Comparison of ENCODE assay signal across 8 cellular contexts in the genomic region with DNA sequence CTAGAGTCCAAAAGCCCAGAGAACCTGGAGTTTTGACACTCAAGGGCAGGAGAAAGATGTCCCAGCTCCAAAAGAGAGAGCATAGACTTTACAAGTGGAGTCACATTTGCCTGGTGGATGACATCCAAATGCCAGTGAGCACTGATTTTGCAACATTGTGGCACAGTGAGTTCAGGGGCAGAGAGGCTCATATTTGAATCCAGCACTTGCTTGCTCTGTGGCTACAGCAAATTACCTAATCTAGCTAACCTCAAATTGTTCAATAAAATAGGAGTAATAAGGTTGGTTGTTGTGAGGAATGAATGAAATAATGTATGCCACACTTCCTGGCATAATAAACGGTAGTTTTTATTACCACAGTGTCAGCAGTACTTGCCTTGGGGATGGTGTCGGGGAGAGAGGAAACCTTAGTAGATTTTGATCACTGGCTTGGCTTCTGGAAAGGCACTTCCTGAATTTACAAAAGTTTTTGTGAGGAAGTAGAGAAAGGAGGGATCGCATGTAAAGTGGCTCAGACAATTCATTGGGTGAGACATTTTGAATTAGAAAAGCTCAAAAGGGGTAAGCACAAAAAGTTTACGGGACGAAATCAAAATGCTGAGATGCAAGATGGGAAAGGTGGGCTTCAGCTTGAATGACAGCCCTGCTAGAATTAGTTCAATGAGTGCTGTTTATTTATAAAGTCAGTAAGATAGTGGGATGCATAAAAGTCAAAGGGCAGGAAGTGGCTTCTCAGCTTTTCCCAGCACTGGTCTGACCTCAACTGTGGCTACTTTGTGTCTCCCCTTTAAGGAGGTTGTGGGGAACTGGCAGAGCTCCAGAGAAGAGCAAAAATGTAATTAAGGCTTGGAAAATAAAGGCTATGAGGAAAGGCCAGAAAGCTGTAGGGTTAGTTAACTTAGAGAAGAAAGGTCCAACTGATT.
DNase-seq lines count a peak whose midpoint lies in the region; ATAC-seq and TF ChIP-seq lines count a peak whose summit lies in the region.

No MANE protein-coding gene starts in this region.

- H3K27me3 Mint-ChIP-seq in activated T-cell treated with anti-CD3 and anti-CD28 coated beads, Interleukin-2, amount 50 U/mL, for 24 hours = no peaks in the 10 kb centered on the region

- in situ Hi-C loops in transverse colon (cut with MboI; ENCODE audit: low pct_ligation_motif_present in 1 of 4, low pct_unique_long_range_greater_than_20kb in 1 of 4, low sequenced_read_pairs in 3 of 4) = loop anchor here in 1 of 4 donors (25.0 kb wide), 1 partner anchor 400 kb away; a partner anchor contains a TSS

- H3K4me1 ChIP-seq in adipocyte (ENCODE audit: control insufficient read depth, insufficient read depth, low read length) (peaks cover 14% of the 10 kb centered on the region), liver (ENCODE audit: control insufficient read depth in 4 of 4, insufficient read depth in 4 of 4, low read length in 3 of 4) (peaks cover 8 to 37% (median 29%) of the 10 kb centered on the region in 4 donors), transverse colon (peaks cover 14 to 18% (median 18%) of the 10 kb centered on the region in 4 donors)

- TF ChIP-seq RAD21 in liver (IDR thresholded peaks at IDR 0.05) = peak; percentile 53 to 70

- H3K36me3 Mint-ChIP-seq in activated T-cell treated with anti-CD3 and anti-CD28 coated beads, Interleukin-2, amount 50 U/mL, for 24 hours (ENCODE audit: low read depth) = no peaks in the 10 kb centered on the region

- peak overlapping the region; percentile 8 to 19 for H3K27ac ChIP-seq in liver (ENCODE audit: low read depth in 1 of 2, low read length in 2 of 2)
- H3K27ac ChIP-seq in transverse colon = peak overlapping the region; percentile 33 to 75 (median 53)

- DNase-seq in activated T-cell treated with anti-CD3 and anti-CD28 coated beads, Interleukin-2, amount 50 U/mL, for 24 hours = no peak
- DNase-seq in activated T-cell treated with anti-CD3 and anti-CD28 coated beads for 4 hours = no peak
- DNase-seq in adipocyte (ENCODE audit: low read depth) = peak; percentile 79
- DNase-seq in transverse colon = peak; percentile 41

- H3K4me3 ChIP-seq in adipocyte (ENCODE audit: low read length) (no peak overlapping the region), liver (ENCODE audit: low read depth in 1 of 3, low read length in 3 of 3) (no peak overlapping the region), transverse colon (no peak overlapping the region)

- intact Hi-C loops in transverse colon (cut with DNase I; ENCODE audit: low total_unique reads) = no loop called here

- H3K9me3 Mint-ChIP-seq in activated T-cell treated with anti-CD3 and anti-CD28 coated beads, Interleukin-2, amount 50 U/mL, for 24 hours = no peaks in the 10 kb centered on the region

- H3K9ac ChIP-seq in adipocyte (ENCODE audit: low read length) = no peak overlapping the region
- H3K9ac ChIP-seq in liver (ENCODE audit: low read depth in 1 of 2, low read length in 2 of 2) = no peak overlapping the region

- no peak for ATAC-seq in GM21515 (IDR thresholded peaks at IDR 0.05; ENCODE audit: unreplicated experiment)
- no peak for ATAC-seq in GM19455 (IDR thresholded peaks at IDR 0.05; ENCODE audit: unreplicated experiment)
- no peak for ATAC-seq in HG02981 (IDR thresholded peaks at IDR 0.05; ENCODE audit: unreplicated experiment)

- H3K27ac Mint-ChIP-seq in activated T-cell treated with anti-CD3 and anti-CD28 coated beads, Interleukin-2, amount 50 U/mL, for 24 hours = peak overlapping the region; percentile 15

- H3K4me1 Mint-ChIP-seq in activated T-cell treated with anti-CD3 and anti-CD28 coated beads, Interleukin-2, amount 50 U/mL, for 24 hours (ENCODE audit: low read depth) = peaks cover 27% of the 10 kb centered on the region

- TF ChIP-seq EP300 in transverse colon (IDR thresholded peaks at IDR 0.05; ENCODE audit: low read depth) = no peak

- H3K9me3 ChIP-seq in adipocyte (ENCODE audit: control insufficient read depth, low read length) = no peaks in the 10 kb centered on the region
- no peaks in the 10 kb centered on the region for H3K9me3 ChIP-seq in liver (ENCODE audit: control insufficient read depth in 4 of 4, low read length in 3 of 4)
- no peaks in the 10 kb centered on the region for H3K9me3 ChIP-seq in transverse colon

- no peak for TF ChIP-seq POLR2A in transverse colon (IDR thresholded peaks at IDR 0.05)

- H3K27me3 ChIP-seq in adipocyte (replicated peaks; ENCODE audit: control insufficient read depth, insufficient read depth, low read length) (no peaks in the 10 kb centered on the region), liver (ENCODE audit: control insufficient read depth in 4 of 4, insufficient read depth in 4 of 4, low read length in 3 of 4) (no peaks in the 10 kb centered on the region), transverse colon (no peaks in the 10 kb centered on the region)

- H3K36me3 ChIP-seq in adipocyte (ENCODE audit: control insufficient read depth, insufficient read depth, low read length, severe bottlenecking) (no peaks in the 10 kb centered on the region), liver (ENCODE audit: control insufficient read depth in 4 of 4, insufficient read depth in 3 of 4, low read depth in 1 of 4, low read length in 3 of 4) (no peaks in the 10 kb centered on the region), transverse colon (no peaks in the 10 kb centered on the region)

- H3K4me3 Mint-ChIP-seq in activated T-cell treated with anti-CD3 and anti-CD28 coated beads, Interleukin-2, amount 50 U/mL, for 24 hours = no peak overlapping the region

- 38% methylated on average over 5 of the region's 5 CpGs for WGBS in liver
- WGBS in transverse colon (ENCODE audit: low coverage in 1 of 2), 2 donors = 51 to 59% methylated on average over 5 of the region's 5 CpGs

- no peak for TF ChIP-seq CTCF in liver (IDR thresholded peaks at IDR 0.05; ENCODE audit: low read depth, low read length, missing input control)
- TF ChIP-seq CTCF in transverse colon (IDR thresholded peaks at IDR 0.05) = no peak

TF ChIP-seq in liver, 16 proteins besides CTCF, POLR2A, EP300 and RAD21 (continues in another document):
- TF ChIP-seq SP1 (IDR thresholded peaks at IDR 0.05) (peak; percentile 83), FOXA1 (IDR thresholded peaks at IDR 0.05) (peak; percentile 63), NR2F2 (IDR thresholded peaks at IDR 0.05) (peak; percentile 95), RXRA (IDR thresholded peaks at IDR 0.05) (peak; percentile 91 to 94), GABPA (IDR thresholded peaks at IDR 0.05 in 1 of 2, conservative IDR thresholded peaks at IDR 0.05 in 1 of 2) (peak in 1 of 2 donors; percentile 16), YY1 (IDR thresholded peaks at IDR 0.05) (peak; percentile 67), TAF1 (conservative IDR thresholded peaks at IDR 0.05) (no peak), EGR1 (IDR thresholded peaks at IDR 0.05; ENCODE audit: low read depth in 2 of 2) (peak; percentile 28 to 78), HNF4A (conservative IDR thresholded peaks at IDR 0.05) (peak; percentile 90 to 94), HNF4G (IDR thresholded peaks at IDR 0.05) (peak; percentile 67), JUND (IDR thresholded peaks at IDR 0.05) (peak; percentile 63 to 67)
- TF ChIP-seq, protein P1, sequence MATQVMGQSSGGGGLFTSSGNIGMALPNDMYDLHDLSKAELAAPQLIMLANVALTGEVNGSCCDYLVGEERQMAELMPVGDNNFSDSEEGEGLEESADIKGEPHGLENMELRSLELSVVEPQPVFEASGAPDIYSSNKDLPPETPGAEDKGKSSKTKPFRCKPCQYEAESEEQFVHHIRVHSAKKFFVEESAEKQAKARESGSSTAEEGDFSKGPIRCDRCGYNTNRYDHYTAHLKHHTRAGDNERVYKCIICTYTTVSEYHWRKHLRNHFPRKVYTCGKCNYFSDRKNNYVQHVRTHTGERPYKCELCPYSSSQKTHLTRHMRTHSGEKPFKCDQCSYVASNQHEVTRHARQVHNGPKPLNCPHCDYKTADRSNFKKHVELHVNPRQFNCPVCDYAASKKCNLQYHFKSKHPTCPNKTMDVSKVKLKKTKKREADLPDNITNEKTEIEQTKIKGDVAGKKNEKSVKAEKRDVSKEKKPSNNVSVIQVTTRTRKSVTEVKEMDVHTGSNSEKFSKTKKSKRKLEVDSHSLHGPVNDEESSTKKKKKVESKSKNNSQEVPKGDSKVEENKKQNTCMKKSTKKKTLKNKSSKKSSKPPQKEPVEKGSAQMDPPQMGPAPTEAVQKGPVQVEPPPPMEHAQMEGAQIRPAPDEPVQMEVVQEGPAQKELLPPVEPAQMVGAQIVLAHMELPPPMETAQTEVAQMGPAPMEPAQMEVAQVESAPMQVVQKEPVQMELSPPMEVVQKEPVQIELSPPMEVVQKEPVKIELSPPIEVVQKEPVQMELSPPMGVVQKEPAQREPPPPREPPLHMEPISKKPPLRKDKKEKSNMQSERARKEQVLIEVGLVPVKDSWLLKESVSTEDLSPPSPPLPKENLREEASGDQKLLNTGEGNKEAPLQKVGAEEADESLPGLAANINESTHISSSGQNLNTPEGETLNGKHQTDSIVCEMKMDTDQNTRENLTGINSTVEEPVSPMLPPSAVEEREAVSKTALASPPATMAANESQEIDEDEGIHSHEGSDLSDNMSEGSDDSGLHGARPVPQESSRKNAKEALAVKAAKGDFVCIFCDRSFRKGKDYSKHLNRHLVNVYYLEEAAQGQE (IDR thresholded peaks at IDR 0.05) = peak; percentile 49
- TF ChIP-seq, protein P2, sequence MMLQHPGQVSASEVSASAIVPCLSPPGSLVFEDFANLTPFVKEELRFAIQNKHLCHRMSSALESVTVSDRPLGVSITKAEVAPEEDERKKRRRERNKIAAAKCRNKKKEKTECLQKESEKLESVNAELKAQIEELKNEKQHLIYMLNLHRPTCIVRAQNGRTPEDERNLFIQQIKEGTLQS (IDR thresholded peaks at IDR 0.05) = peak; percentile 68
- TF ChIP-seq, protein P3, sequence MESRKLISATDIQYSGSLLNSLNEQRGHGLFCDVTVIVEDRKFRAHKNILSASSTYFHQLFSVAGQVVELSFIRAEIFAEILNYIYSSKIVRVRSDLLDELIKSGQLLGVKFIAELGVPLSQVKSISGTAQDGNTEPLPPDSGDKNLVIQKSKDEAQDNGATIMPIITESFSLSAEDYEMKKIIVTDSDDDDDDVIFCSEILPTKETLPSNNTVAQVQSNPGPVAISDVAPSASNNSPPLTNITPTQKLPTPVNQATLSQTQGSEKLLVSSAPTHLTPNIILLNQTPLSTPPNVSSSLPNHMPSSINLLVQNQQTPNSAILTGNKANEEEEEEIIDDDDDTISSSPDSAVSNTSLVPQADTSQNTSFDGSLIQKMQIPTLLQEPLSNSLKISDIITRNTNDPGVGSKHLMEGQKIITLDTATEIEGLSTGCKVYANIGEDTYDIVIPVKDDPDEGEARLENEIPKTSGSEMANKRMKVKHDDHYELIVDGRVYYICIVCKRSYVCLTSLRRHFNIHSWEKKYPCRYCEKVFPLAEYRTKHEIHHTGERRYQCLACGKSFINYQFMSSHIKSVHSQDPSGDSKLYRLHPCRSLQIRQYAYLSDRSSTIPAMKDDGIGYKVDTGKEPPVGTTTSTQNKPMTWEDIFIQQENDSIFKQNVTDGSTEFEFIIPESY (IDR thresholded peaks at IDR 0.05) = peak; percentile 69
- TF ChIP-seq, protein P4, sequence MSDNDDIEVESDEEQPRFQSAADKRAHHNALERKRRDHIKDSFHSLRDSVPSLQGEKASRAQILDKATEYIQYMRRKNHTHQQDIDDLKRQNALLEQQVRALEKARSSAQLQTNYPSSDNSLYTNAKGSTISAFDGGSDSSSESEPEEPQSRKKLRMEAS (IDR thresholded peaks at IDR 0.05) = peak; percentile 92

Comparison
In these comparisons a context has a peak if more than half of its experiments do, and no peak if none do; other contexts are left out.
1. DNase-seq: peak in adipocyte (single experiment) and transverse colon (single experiment); none in activated T-cell treated with anti-CD3 and anti-CD28 coated beads, Interleukin-2, amount 50 U/mL, for 24 hours (single experiment) and activated T-cell treated with anti-CD3 and anti-CD28 coated beads for 4 hours (single experiment).